In the genomic region with DNA sequence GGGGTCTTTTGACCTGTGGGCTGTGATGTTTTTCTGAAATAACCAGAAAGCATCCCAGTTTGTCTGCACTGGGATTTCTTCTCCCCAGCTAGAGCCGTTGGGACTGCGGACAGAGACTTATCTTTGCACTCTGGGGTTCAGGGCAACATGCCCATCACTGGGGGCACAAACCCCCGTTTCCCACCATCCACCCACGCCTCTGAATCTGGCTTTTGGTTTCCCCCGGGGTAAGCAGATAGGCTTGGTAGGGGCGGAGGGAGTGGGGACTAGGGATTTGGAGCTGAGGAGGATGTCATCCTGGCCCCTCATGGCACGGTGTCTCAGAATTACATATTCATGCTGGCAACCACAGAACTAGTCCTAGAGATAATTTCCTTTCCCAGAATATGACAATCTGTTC, we compare ENCODE assay signal across 18 cellular contexts.
"Had no signal": no experiment of that assay in that cellular context is flagged by ENCODE, and none has a peak within 500 bp of the region (broad histone marks: within the 10 kb centered on the region; RNA-seq: fewer than 3 reads in every experiment).

No MANE protein-coding gene starts in this region.

- H3K27me3 ChIP-seq: breast epithelium, tibial artery, vagina had no signal

- ATAC-seq: activated T-helper 17 cell treated with anti-CD3 and anti-CD28 coated beads, Interleukin-2, amount 50 U/mL, for 72 hours; left lobe of liver; natural killer cell treated with Interleukin-12 subunit alpha and Interleukin-12 subunit beta and Interleukin-15 and Interleukin-18, amount 100 ng/mL, for 72 hours; stimulated activated naive CD8-positive, alpha-beta T cell treated with anti-CD3 and anti-CD28 coated beads, Interleukin-15, Interleukin-2, amounts not matched to agents 100 U/mL and 50 U/mL, for 24 hours had no signal

- H3K4me3 Mint-ChIP-seq: activated T-helper 17 cell treated with anti-CD3 and anti-CD28 coated beads, Interleukin-2, amount 50 U/mL, for 72 hours; dendritic cell treated with granulocyte-macrophage colony-stimulating factor and Interleukin-4, amounts not matched to agents 40 ng/mL and 50 ng/mL, for 4 days; natural killer cell treated with Interleukin-12 subunit alpha and Interleukin-12 subunit beta and Interleukin-15 and Interleukin-18, amount 100 ng/mL, for 72 hours; T-helper 2 cell treated with Interferon-gamma antibody and Interleukin-4, amounts not matched to agents 5 μg/mL and 100 μg/mL, for 36 hours had no signal

- H3K36me3 ChIP-seq: breast epithelium, vagina had no signal

- DNase-seq: activated CD4-positive, alpha-beta T cell treated with anti-CD3 and anti-CD28 coated beads for 48 hours; activated naive CD4-positive, alpha-beta T cell; activated T-cell treated with anti-CD3 and anti-CD28 coated beads for 4 hours; cerebellar nuclear complex; effector memory CD4-positive, alpha-beta T cell; posterior cingulate gyrus; SK-N-SH; stimulated activated naive CD8-positive, alpha-beta T cell treated with anti-CD3 and anti-CD28 coated beads, Interleukin-15, Interleukin-2, amounts not matched to agents 100 U/mL and 50 U/mL, for 24 hours; substantia nigra had no signal

- H3K27ac ChIP-seq: breast epithelium, tibial artery, vagina had no signal

- H3K9me3 Mint-ChIP-seq: activated T-helper 17 cell treated with anti-CD3 and anti-CD28 coated beads, Interleukin-2, amount 50 U/mL, for 72 hours; dendritic cell treated with granulocyte-macrophage colony-stimulating factor and Interleukin-4, amounts not matched to agents 40 ng/mL and 50 ng/mL, for 4 days; natural killer cell treated with Interleukin-12 subunit alpha and Interleukin-12 subunit beta and Interleukin-15 and Interleukin-18, amount 100 ng/mL, for 72 hours; T-helper 2 cell treated with Interferon-gamma antibody and Interleukin-4, amounts not matched to agents 5 μg/mL and 100 μg/mL, for 36 hours had no signal

- H3K36me3 Mint-ChIP-seq: natural killer cell treated with Interleukin-12 subunit alpha and Interleukin-12 subunit beta and Interleukin-15 and Interleukin-18, amount 100 ng/mL, for 72 hours had no signal

- H3K4me3 ChIP-seq: breast epithelium, lung, tibial artery, vagina had no signal

- H3K4me1 Mint-ChIP-seq: activated T-helper 17 cell treated with anti-CD3 and anti-CD28 coated beads, Interleukin-2, amount 50 U/mL, for 72 hours had no signal

- H3K27me3 Mint-ChIP-seq: activated T-helper 17 cell treated with anti-CD3 and anti-CD28 coated beads, Interleukin-2, amount 50 U/mL, for 72 hours; dendritic cell treated with granulocyte-macrophage colony-stimulating factor and Interleukin-4, amounts not matched to agents 40 ng/mL and 50 ng/mL, for 4 days; natural killer cell treated with Interleukin-12 subunit alpha and Interleukin-12 subunit beta and Interleukin-15 and Interleukin-18, amount 100 ng/mL, for 72 hours had no signal

- H3K27ac Mint-ChIP-seq: dendritic cell treated with granulocyte-macrophage colony-stimulating factor and Interleukin-4, amounts not matched to agents 40 ng/mL and 50 ng/mL, for 4 days had no signal

- H3K9me3 ChIP-seq: breast epithelium, SK-N-SH, tibial artery, vagina had no signal
